17 cellular contexts compared by ENCODE assay signal in the genomic region with DNA sequence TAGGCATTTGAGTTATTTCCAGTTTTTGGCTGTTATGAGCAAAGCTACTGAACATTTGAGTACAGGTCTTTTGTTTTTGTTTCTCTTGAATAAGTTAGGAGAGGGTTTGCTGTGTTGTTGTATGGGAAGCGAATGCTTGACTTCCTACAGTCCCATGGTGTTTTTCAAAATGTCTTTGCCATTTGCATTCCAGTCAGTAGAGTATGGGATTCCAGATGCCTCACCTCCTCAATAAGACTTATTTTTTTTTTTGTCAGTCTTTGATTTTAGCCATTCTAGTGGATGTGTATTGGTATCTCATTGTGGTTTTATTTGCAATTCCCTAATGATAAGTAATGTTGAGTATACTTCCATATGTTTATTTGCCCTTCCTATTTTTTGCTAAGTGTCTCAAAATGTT. TPM values are rescaled to one million over a fixed set of nuclear protein-coding genes. Genes with fewer than 3 reads are reported as not detected.
A peak's percentile ranks its signal among the peaks of the same experiment; 100 is the strongest.
DNase-seq lines count a peak whose midpoint lies in the region; ATAC-seq, FAIRE-seq and TF ChIP-seq lines count a peak whose summit lies in the region.
"Had no signal": no experiment of that assay in that cellular context is flagged by ENCODE, and none has a peak within 500 bp of the region (broad histone marks: within the 10 kb centered on the region; RNA-seq: fewer than 3 reads in every experiment).

No MANE protein-coding gene starts in this region.

- H3K4me1 ChIP-seq in CD4-positive, CD25-positive, alpha-beta regulatory T cell (ENCODE audit: control insufficient read depth, insufficient read depth, low read length, poor library complexity, severe bottlenecking): peaks cover 38% of the 10 kb centered on the region
- peaks cover 17% of the 10 kb centered on the region for H3K4me1 ChIP-seq in GM12878 (ENCODE audit: control insufficient read depth, insufficient read depth, low read length)
- H3K4me1 ChIP-seq: uterus had no signal

- ATAC-seq in CD4-positive, CD25-positive, alpha-beta regulatory T cell (ENCODE audit: low read depth in 2 of 2): no peak
- no peak for ATAC-seq in GM12878
- no peak for ATAC-seq in naive B cell (ENCODE audit: low read depth in 2 of 2)
- ATAC-seq: gastrocnemius medialis had no signal

- H3K27ac Mint-ChIP-seq in CD4-positive, CD25-positive, alpha-beta regulatory T cell: peak overlapping the region in 1 of 3 donors; percentile 56
- peak overlapping the region; percentile 77 to 94 (median 88) for H3K27ac Mint-ChIP-seq in naive B cell

- 59% methylated on average over 1 of the region's 1 CpG for WGBS in GM12878 (ENCODE audit: insufficient coverage, insufficient replicate concordance, low lambda C conversion rate, missing lambda C conversion rate)
- WGBS in lower leg skin, 2 donors: 76 to 84% methylated on average over 1 of the region's 1 CpG

- peaks cover 13% of the 10 kb centered on the region for H3K36me3 Mint-ChIP-seq in CD4-positive, CD25-positive, alpha-beta regulatory T cell
- peaks cover 0 to 11% of the 10 kb centered on the region in 2 donors for H3K36me3 Mint-ChIP-seq in naive B cell

- FAIRE-seq in GM19239 (lab: Jason Lieb, UNC) (peak; percentile 44), GM12878 (lab: Jason Lieb, UNC) (no peak)
- FAIRE-seq: islet of Langerhans, K562 had no signal

- POLR2A ChIA-PET in GM12878 (lab: Charles Lee): no interaction called here

- no peak for TF ChIP-seq RAD21 in GM12878 (IDR thresholded peaks at IDR 0.05; ENCODE audit: insufficient read depth, low read depth, low read length)

- H3K4me3 Mint-ChIP-seq in CD4-positive, CD25-positive, alpha-beta regulatory T cell: peak overlapping the region; percentile 37 to 75 (median 62)
- H3K4me3 Mint-ChIP-seq in naive B cell: peak overlapping the region; percentile 25 to 83 (median 69)

- no peak overlapping the region for H3K9ac ChIP-seq in GM12878 (ENCODE audit: control insufficient read depth, insufficient read depth, low read length)

- H3K27me3 ChIP-seq in CD4-positive, CD25-positive, alpha-beta regulatory T cell (ENCODE audit: control insufficient read depth, insufficient read depth, low read length): no peaks in the 10 kb centered on the region
- no peaks in the 10 kb centered on the region for H3K27me3 ChIP-seq in GM12878 (replicated peaks in 1 of 2; ENCODE audit: control insufficient read depth in 2 of 2, insufficient read depth in 2 of 2, low read length in 1 of 2)
- H3K27me3 ChIP-seq: gastrocnemius medialis, Peyer's patch, uterus had no signal

- no TSS peak for BruUV-seq in GM12878 (replicated peaks; lab: Mats Ljungman, UMichigan)

- no peak overlapping the region for H2AFZ ChIP-seq in GM12878 (ENCODE audit: control insufficient read depth, low read depth, low read length)

- H3K4me3 ChIP-seq in CD4-positive, CD25-positive, alpha-beta regulatory T cell (ENCODE audit: low read depth, low read length): peak overlapping the region; percentile 50
- H3K4me3 ChIP-seq in GM12878: no peak overlapping the region
- H3K4me3 ChIP-seq in lower leg skin (ENCODE audit: low read depth, poor library complexity, severe bottlenecking): no peak overlapping the region
- H3K4me3 ChIP-seq: gastrocnemius medialis, K562, Peyer's patch, uterus had no signal

- intact Hi-C loops in GM12878 (cut with micrococcal nuclease; ENCODE audit: unreplicated experiment) (no loop called here), lower leg skin (cut with DNase I; ENCODE audit: low total_unique reads) (no loop called here)

- H3K27ac ChIP-seq in CD4-positive, CD25-positive, alpha-beta regulatory T cell (ENCODE audit: insufficient read depth, low read length, poor library complexity, severe bottlenecking): no peak overlapping the region
- H3K27ac ChIP-seq in GM12878 (ENCODE audit: control insufficient read depth, insufficient read depth) (no peak overlapping the region), caudate nucleus (ENCODE audit: low read depth, low read length) (no peak overlapping the region)
- H3K27ac ChIP-seq: gastrocnemius medialis, Peyer's patch, uterus had no signal

- H3K9me3 ChIP-seq in CD4-positive, CD25-positive, alpha-beta regulatory T cell (ENCODE audit: control insufficient read depth in 2 of 2, low read length in 2 of 2): no peaks in the 10 kb centered on the region
- no peaks in the 10 kb centered on the region; the same call in 1 of the 3 replicates for H3K9me3 ChIP-seq in GM12878 (replicated peaks; ENCODE audit: control insufficient read depth, insufficient read depth, low read length)
- H3K9me3 ChIP-seq: gastrocnemius medialis, Peyer's patch, uterus had no signal

- DNase-seq in CD4-positive, CD25-positive, alpha-beta regulatory T cell: no peak
- DNase-seq in GM19239 (ENCODE audit: insufficient read length, low spot score) (no peak), GM12878 (ENCODE audit: low read depth, low spot score) (no peak), naive B cell (no peak), lower leg skin (ENCODE audit: low spot score in 2 of 2) (no peak), caudate nucleus (lab: John Stamatoyannopoulos, UW) (no peak)
- DNase-seq in stimulated activated naive CD4-positive, alpha-beta T cell treated with Interleukin-2 at 50 U/mL for 16 hours (lab: John Stamatoyannopoulos, UW): no peak
- DNase-seq: activated CD4-positive, alpha-beta T cell treated with anti-CD3 and anti-CD28 coated beads for 1 hour; effector memory CD4-positive, alpha-beta T cell; gastrocnemius medialis; NCI-H1436 treated with DMSO at 0.1 percent for 48 hours; NCI-H510A; Peyer's patch; stimulated activated CD4-positive, alpha-beta T cell treated with anti-CD3 and anti-CD28 coated beads, Interleukin-1b, Interleukin-23, amount 100 ng/mL, for 48 hours; uterus had no signal

- RAD21 ChIA-PET in GM12878 (lab: Charles Lee; ENCODE audit: unreplicated experiment): no interaction called here

- H3K4me1 Mint-ChIP-seq in CD4-positive, CD25-positive, alpha-beta regulatory T cell: peaks cover 39 to 96% (median 87%) of the 10 kb centered on the region in 4 donors
- peaks cover 77 to 97% (median 84%) of the 10 kb centered on the region in 3 donors for H3K4me1 Mint-ChIP-seq in naive B cell

- TF ChIP-seq CTCF in GM12878 (IDR thresholded peaks at IDR 0.05 in 2 of 3, conservative IDR thresholded peaks at IDR 0.05 in 1 of 3; ENCODE audit: control insufficient read depth in 2 of 3, extremely low read depth in 1 of 3, insufficient read depth in 1 of 3, low read depth in 3 of 3, low read length in 3 of 3): no peak
- no peak for TF ChIP-seq CTCF in lower leg skin (IDR thresholded peaks at IDR 0.05)

- SMC1A ChIA-PET in GM12878 (lab: Charles Lee; ENCODE audit: uncharacterized antibody, unreplicated experiment): interaction anchor here (6.0 kb wide), 1 partner anchor 13 kb away, joined by 52 read pairs; no protein-coding TSS in a partner anchor

- CTCF ChIA-PET in GM12878 (lab: Yijun Ruan, JAX): interaction anchor here (4.1 kb wide), 1 partner anchor 14 kb away, joined by 18 read pairs; no protein-coding TSS in a partner anchor

- H3K36me3 ChIP-seq in CD4-positive, CD25-positive, alpha-beta regulatory T cell (ENCODE audit: control insufficient read depth, insufficient read depth, low read length): no peaks in the 10 kb centered on the region
- H3K36me3 ChIP-seq in GM12878 (ENCODE audit: control insufficient read depth in 2 of 2, insufficient read depth in 2 of 2, low read length in 1 of 2): no peaks in the 10 kb centered on the region; a peak in 1 of 4 replicates
- H3K36me3 ChIP-seq: gastrocnemius medialis, Peyer's patch, uterus had no signal

- no peak for TF ChIP-seq EP300 in GM12878 (IDR thresholded peaks at IDR 0.05; ENCODE audit: borderline replicate concordance in 1 of 2, control insufficient read depth in 1 of 2, low read depth in 2 of 2, low read length in 2 of 2)

- TF ChIP-seq POLR2A in GM12878 (IDR thresholded peaks at IDR 0.05; ENCODE audit: low read depth, low read length): no peak
- TF ChIP-seq POLR2A in lower leg skin (IDR thresholded peaks at IDR 0.05): no peak

- H4K20me1 ChIP-seq in GM12878 (ENCODE audit: control insufficient read depth, insufficient read depth): no peaks in the 10 kb centered on the region

- H3K79me2 ChIP-seq in GM12878 (ENCODE audit: control insufficient read depth, insufficient read depth, low read length): peaks cover 74% of the 10 kb centered on the region

- H3K27me3 Mint-ChIP-seq in CD4-positive, CD25-positive, alpha-beta regulatory T cell: no peaks in the 10 kb centered on the region
- no peaks in the 10 kb centered on the region for H3K27me3 Mint-ChIP-seq in naive B cell

- H3K9me3 Mint-ChIP-seq in CD4-positive, CD25-positive, alpha-beta regulatory T cell: peaks cover 0 to 2% (median 0%) of the 10 kb centered on the region in 7 donors
- H3K9me3 Mint-ChIP-seq in naive B cell: peaks cover 0 to 3% (median 0%) of the 10 kb centered on the region in 7 donors

- in situ Hi-C loops in GM12878 (cut with MboI): no loop called here

- peak overlapping the region; percentile 28; the same call in 1 of the 2 replicates for H3K4me2 ChIP-seq in GM12878 (ENCODE audit: control insufficient read depth, insufficient read depth)

RNA-seq across cellular contexts. Expression of gene CDK13, which starts 19.4 kb away (rescaled TPM):
- total RNA-seq in CD4-positive, CD25-positive, alpha-beta regulatory T cell: 124 TPM
- 10 to 100 TPM; 23.7 to 34.0 (median 33.7) TPM for polyA plus RNA-seq in CD4-positive, CD25-positive, alpha-beta regulatory T cell
- total RNA-seq in GM12878 (2013; cell fraction: nucleolus; rRNA removed): 305 and 318 TPM in 2 replicates
- total RNA-seq in GM12878 (2014; rRNA removed) (37.3 and 37.5 TPM in 2 replicates), GM12878 (2014; rRNA removed; fragmentation: Illumina TruSeq; extraction: Trizol) (43.4 and 50.2 TPM in 2 replicates), GM12878 (2021) (30.9 and 35.2 TPM in 2 replicates), lower leg skin (10 to 100 TPM; 51.6 to 92.8 (median 60.3) TPM)
- polyA plus RNA-seq in GM12878 (2011; ENCODE audit: low read depth): 23.1 TPM
- polyA plus RNA-seq in GM12878 (2011; rRNA removed) (43.2 and 44.4 TPM in 2 replicates), GM12878 (2014; fragmentation: Illumina TruSeq; extraction: Trizol) (40.6 and 47.6 TPM in 2 replicates), GM12878 (2014; fragmentation: Nextera tagmentation; extraction: Ambion mirVana) (10 to 100 TPM; 10.8 to 14.2 TPM), GM12878 (2014; rRNA removed) (20.8 and 21.1 TPM in 2 replicates), GM12878 (2016; fragmentation: Nextera tagmentation; extraction: Ambion mirVana) (10 to 100 TPM; 11.1 to 15.0 TPM), naive B cell (ENCODE audit: low read depth in 6 of 6) (100 to 1,000 TPM in 1 of 6 donors, 10 to 100 TPM in 5; 21.1 to 148 (median 56.2) TPM)
- 27.5 and 30.6 TPM in 2 replicates for polyA plus RNA-seq in GM12878 (2011; cell fraction: cytosol; rRNA removed)
- 47.1 and 58.2 TPM in 2 replicates for polyA plus RNA-seq in GM12878 (2011; cell fraction: nucleus; rRNA removed)
- polyA plus RNA-seq in GM12878 (2012): 25.4 and 29.7 TPM in 2 replicates
- 97.4 and 106 TPM in 2 replicates for polyA minus RNA-seq in GM12878 (2011; rRNA and poly(A)+ RNA removed)
- 26.7 and 27.9 TPM in 2 replicates for polyA minus RNA-seq in GM12878 (2011; cell fraction: cytosol; rRNA and poly(A)+ RNA removed)
- 66.0 and 120 TPM in 2 replicates for polyA minus RNA-seq in GM12878 (2011; cell fraction: nucleus; rRNA and poly(A)+ RNA removed)
